ENCODE assay signal across 1 cellular context in the genomic region with DNA sequence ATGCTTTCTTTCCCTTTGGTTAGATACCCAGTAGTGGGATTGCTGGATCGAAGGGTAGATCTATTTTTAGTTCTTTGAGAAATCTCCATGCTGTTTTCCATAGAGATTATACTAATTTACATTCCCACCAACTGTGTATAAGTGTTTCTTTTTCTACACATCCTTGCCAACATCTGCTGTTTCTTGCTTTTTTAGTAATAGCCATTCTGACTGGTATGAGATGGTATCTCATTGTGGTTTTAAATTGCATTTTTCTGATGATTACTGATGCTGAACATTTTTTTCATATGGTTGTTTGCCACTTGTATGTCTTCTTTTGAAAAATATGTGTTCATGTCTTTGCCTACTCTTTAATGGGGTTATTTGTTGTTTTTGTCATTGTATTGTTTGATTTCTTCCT.
TF ChIP-seq lines count a peak whose summit lies in the region.

No MANE protein-coding gene starts in this region.

TF ChIP-seq in SK-N-SH, 30 proteins besides CTCF, POLR2A, EP300 and RAD21 (continued from another document):
- TF ChIP-seq, protein P1, sequence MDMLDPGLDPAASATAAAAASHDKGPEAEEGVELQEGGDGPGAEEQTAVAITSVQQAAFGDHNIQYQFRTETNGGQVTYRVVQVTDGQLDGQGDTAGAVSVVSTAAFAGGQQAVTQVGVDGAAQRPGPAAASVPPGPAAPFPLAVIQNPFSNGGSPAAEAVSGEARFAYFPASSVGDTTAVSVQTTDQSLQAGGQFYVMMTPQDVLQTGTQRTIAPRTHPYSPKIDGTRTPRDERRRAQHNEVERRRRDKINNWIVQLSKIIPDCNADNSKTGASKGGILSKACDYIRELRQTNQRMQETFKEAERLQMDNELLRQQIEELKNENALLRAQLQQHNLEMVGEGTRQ (IDR thresholded peaks at IDR 0.05; ENCODE audit: borderline replicate concordance, low read depth, low read length) = no peak
- no peak; the same call in 1 of the 2 replicates for TF ChIP-seq ELF1 (IDR thresholded peaks at IDR 0.05)
- TF ChIP-seq, protein P2, sequence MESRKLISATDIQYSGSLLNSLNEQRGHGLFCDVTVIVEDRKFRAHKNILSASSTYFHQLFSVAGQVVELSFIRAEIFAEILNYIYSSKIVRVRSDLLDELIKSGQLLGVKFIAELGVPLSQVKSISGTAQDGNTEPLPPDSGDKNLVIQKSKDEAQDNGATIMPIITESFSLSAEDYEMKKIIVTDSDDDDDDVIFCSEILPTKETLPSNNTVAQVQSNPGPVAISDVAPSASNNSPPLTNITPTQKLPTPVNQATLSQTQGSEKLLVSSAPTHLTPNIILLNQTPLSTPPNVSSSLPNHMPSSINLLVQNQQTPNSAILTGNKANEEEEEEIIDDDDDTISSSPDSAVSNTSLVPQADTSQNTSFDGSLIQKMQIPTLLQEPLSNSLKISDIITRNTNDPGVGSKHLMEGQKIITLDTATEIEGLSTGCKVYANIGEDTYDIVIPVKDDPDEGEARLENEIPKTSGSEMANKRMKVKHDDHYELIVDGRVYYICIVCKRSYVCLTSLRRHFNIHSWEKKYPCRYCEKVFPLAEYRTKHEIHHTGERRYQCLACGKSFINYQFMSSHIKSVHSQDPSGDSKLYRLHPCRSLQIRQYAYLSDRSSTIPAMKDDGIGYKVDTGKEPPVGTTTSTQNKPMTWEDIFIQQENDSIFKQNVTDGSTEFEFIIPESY (IDR thresholded peaks at IDR 0.05; ENCODE audit: borderline replicate concordance, low read depth) = peak; percentile 76
- TF ChIP-seq, protein P3, sequence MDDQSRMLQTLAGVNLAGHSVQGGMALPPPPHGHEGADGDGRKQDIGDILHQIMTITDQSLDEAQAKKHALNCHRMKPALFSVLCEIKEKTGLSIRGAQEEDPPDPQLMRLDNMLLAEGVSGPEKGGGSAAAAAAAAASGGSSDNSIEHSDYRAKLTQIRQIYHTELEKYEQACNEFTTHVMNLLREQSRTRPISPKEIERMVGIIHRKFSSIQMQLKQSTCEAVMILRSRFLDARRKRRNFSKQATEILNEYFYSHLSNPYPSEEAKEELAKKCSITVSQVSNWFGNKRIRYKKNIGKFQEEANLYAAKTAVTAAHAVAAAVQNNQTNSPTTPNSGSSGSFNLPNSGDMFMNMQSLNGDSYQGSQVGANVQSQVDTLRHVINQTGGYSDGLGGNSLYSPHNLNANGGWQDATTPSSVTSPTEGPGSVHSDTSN (IDR thresholded peaks at IDR 0.05) = peak; percentile 94
- TF ChIP-seq, protein P4, sequence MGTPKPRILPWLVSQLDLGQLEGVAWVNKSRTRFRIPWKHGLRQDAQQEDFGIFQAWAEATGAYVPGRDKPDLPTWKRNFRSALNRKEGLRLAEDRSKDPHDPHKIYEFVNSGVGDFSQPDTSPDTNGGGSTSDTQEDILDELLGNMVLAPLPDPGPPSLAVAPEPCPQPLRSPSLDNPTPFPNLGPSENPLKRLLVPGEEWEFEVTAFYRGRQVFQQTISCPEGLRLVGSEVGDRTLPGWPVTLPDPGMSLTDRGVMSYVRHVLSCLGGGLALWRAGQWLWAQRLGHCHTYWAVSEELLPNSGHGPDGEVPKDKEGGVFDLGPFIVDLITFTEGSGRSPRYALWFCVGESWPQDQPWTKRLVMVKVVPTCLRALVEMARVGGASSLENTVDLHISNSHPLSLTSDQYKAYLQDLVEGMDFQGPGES (IDR thresholded peaks at IDR 0.05; ENCODE audit: low read depth, low read length) = no peak
- TF ChIP-seq FOSL2 (IDR thresholded peaks at IDR 0.05; ENCODE audit: borderline replicate concordance, low read depth) = peak; percentile 79
- TF ChIP-seq GATA2 (CRISPR knock-in tag; IDR thresholded peaks at IDR 0.05) = no peak
- TF ChIP-seq YY1 (IDR thresholded peaks at IDR 0.05; ENCODE audit: low read depth) = no peak
- TF ChIP-seq POLR2AphosphoS5 (IDR thresholded peaks at IDR 0.05; ENCODE audit: low read depth, low read length) = peak; percentile 68; the same call in 1 of the 2 replicates
- TF ChIP-seq TEAD4 (IDR thresholded peaks at IDR 0.05; ENCODE audit: borderline replicate concordance, insufficient read depth) = peak; percentile 97; the same call in 1 of the 2 replicates
- no peak for TF ChIP-seq CHD2 (IDR thresholded peaks at IDR 0.05; ENCODE audit: low read length, partially characterized antibody)
- TF ChIP-seq NRF1 (IDR thresholded peaks at IDR 0.05; ENCODE audit: low read depth, low read length) = no peak
- peak; percentile 95 for TF ChIP-seq FOXM1 (IDR thresholded peaks at IDR 0.05; ENCODE audit: low read depth)
- peak; percentile 78; the same call in 1 of the 2 replicates for TF ChIP-seq RXRA (IDR thresholded peaks at IDR 0.05; ENCODE audit: borderline replicate concordance, low read depth)
- no peak for TF ChIP-seq RFX5 (IDR thresholded peaks at IDR 0.05; ENCODE audit: low read length)
- TF ChIP-seq GABPA (IDR thresholded peaks at IDR 0.05; ENCODE audit: low read depth) = no peak
- 0 out of 2 replicates have a peak, but pooled peaks have one; percentile 29 for TF ChIP-seq TAF1 (IDR thresholded peaks at IDR 0.05; ENCODE audit: borderline replicate concordance, low read depth, low read length)
- no peak for TF ChIP-seq MXI1 (IDR thresholded peaks at IDR 0.05; ENCODE audit: low read depth, low read length)
- TF ChIP-seq MEF2A (IDR thresholded peaks at IDR 0.05; ENCODE audit: borderline replicate concordance, low read depth) = peak; percentile 97
- TF ChIP-seq RCOR1 (IDR thresholded peaks at IDR 0.05; ENCODE audit: low read length) = no peak
- no peak for TF ChIP-seq SMC3 (IDR thresholded peaks at IDR 0.05; ENCODE audit: low read depth, low read length)
- TF ChIP-seq, protein P5, sequence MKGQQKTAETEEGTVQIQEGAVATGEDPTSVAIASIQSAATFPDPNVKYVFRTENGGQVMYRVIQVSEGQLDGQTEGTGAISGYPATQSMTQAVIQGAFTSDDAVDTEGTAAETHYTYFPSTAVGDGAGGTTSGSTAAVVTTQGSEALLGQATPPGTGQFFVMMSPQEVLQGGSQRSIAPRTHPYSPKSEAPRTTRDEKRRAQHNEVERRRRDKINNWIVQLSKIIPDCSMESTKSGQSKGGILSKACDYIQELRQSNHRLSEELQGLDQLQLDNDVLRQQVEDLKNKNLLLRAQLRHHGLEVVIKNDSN (IDR thresholded peaks at IDR 0.05; ENCODE audit: borderline replicate concordance, low read depth) = no peak
- TF ChIP-seq JUND (IDR thresholded peaks at IDR 0.05) = peak; percentile 94
- peak; percentile 99 for TF ChIP-seq TCF12 (IDR thresholded peaks at IDR 0.05)
- TF ChIP-seq EZH2phosphoT487 (IDR thresholded peaks at IDR 0.05; ENCODE audit: borderline replicate concordance, low read depth) = no peak
- no peak for TF ChIP-seq FOXJ3 (CRISPR knock-in tag; IDR thresholded peaks at IDR 0.05)
- peak; percentile 95 for TF ChIP-seq NFIC (IDR thresholded peaks at IDR 0.05; ENCODE audit: borderline replicate concordance)
